In the genomic region with DNA sequence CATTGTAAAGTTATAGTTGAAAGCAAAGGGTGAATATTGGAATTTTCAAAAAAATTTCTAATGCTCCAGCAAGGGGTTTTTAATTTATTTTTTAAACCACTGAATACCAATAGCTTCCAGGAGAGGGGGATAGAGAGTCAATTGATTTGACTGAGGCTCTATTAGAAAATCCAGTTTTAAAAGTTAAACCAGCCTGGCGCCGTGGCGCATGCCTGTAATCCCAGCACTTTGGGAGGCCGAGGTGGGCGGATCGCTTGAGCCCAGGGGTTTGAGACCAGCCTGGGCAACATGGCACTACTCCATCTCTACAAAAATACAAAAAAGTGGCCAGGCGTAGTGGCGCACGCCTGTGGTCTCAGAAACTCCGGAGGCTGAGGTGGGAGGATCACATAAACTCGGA, we compare ENCODE assay signal across 8 cellular contexts.
DNase-seq lines count a peak whose midpoint lies in the region; ATAC-seq and TF ChIP-seq lines count a peak whose summit lies in the region.

No MANE protein-coding gene starts in this region.

- H3K9me3 ChIP-seq in Panc1 (ENCODE audit: control insufficient read depth, insufficient read depth, low read depth, low read length), result peaks cover 19% of the 10 kb centered on the region; the same call in 1 of the 2 replicates
- H3K9me3 ChIP-seq in fibroblast of lung (ENCODE audit: control insufficient read depth, insufficient read depth, low read depth, low read length), result no peaks in the 10 kb centered on the region

- H3K36me3 ChIP-seq in Panc1 (ENCODE audit: control insufficient read depth, insufficient read depth, low read length), result no peaks in the 10 kb centered on the region
- no peaks in the 10 kb centered on the region for H3K36me3 ChIP-seq in fibroblast of lung (ENCODE audit: control insufficient read depth, insufficient read depth, low read length)

- no TSS peak for BruUV-seq in Panc1 (replicated peaks; lab: Mats Ljungman, UMichigan)

- H3K9me3 Mint-ChIP-seq in natural killer cell (no peaks in the 10 kb centered on the region), progenitor cell of endocrine pancreas (ENCODE audit: low read depth) (no peaks in the 10 kb centered on the region)
- no peaks in the 10 kb centered on the region for H3K9me3 Mint-ChIP-seq in natural killer cell treated with Interleukin-12 subunit alpha and Interleukin-12 subunit beta and Interleukin-15 and Interleukin-18, amount 100 ng/mL, for 72 hours

- H3K4me1 Mint-ChIP-seq in natural killer cell (peaks cover 5 to 12% of the 10 kb centered on the region in 2 donors), progenitor cell of endocrine pancreas (ENCODE audit: low read depth) (peaks cover 3% of the 10 kb centered on the region)
- peaks cover 0 to 7% of the 10 kb centered on the region in 2 donors for H3K4me1 Mint-ChIP-seq in natural killer cell treated with Interleukin-12 subunit alpha and Interleukin-12 subunit beta and Interleukin-15 and Interleukin-18, amount 100 ng/mL, for 72 hours (ENCODE audit: low read depth in 2 of 2)

- peak; percentile 72 for TF ChIP-seq CTCF in natural killer cell (IDR thresholded peaks at IDR 0.05)
- peak; percentile 75 for TF ChIP-seq CTCF in Panc1 (IDR thresholded peaks at IDR 0.05)
- TF ChIP-seq CTCF in fibroblast of lung (conservative IDR thresholded peaks at IDR 0.05 in 1 of 2, IDR thresholded peaks at IDR 0.05 in 1 of 2; ENCODE audit: low read depth in 1 of 2, low read length in 2 of 2), result peak; percentile 45 to 54
- peak; percentile 80 for TF ChIP-seq CTCF in progenitor cell of endocrine pancreas (IDR thresholded peaks at IDR 0.05; ENCODE audit: unreplicated experiment)

- H3K4me2 ChIP-seq in fibroblast of lung (ENCODE audit: extremely low read depth, insufficient read depth, low read length), result no peak overlapping the region

- no peak for DNase-seq in natural killer cell
- no peak for DNase-seq in natural killer cell treated with Interleukin-12 subunit alpha and Interleukin-12 subunit beta and Interleukin-15 and Interleukin-18, amount 100 ng/mL, for 72 hours (ENCODE audit: low spot score)
- no peak for DNase-seq in Panc1 (ENCODE audit: low read depth, low spot score)
- peak; percentile 14 to 68 for DNase-seq in fibroblast of lung (ENCODE audit: low read depth in 2 of 2)
- DNase-seq in progenitor cell of endocrine pancreas (ENCODE audit: low spot score, unreplicated experiment), result no peak
- no peak for DNase-seq in Ammon's horn (ENCODE audit: low spot score)

- H3K27ac ChIP-seq in Panc1 (ENCODE audit: low read length) (peak overlapping the region; percentile 82), fibroblast of lung (ENCODE audit: insufficient read depth, low read length) (no peak overlapping the region)

- no peaks in the 10 kb centered on the region for H3K79me2 ChIP-seq in fibroblast of lung (ENCODE audit: control insufficient read depth, insufficient read depth, low read length)

- no peaks in the 10 kb centered on the region for H3K36me3 Mint-ChIP-seq in natural killer cell
- H3K36me3 Mint-ChIP-seq in natural killer cell treated with Interleukin-12 subunit alpha and Interleukin-12 subunit beta and Interleukin-15 and Interleukin-18, amount 100 ng/mL, for 72 hours, result no peaks in the 10 kb centered on the region
- no peaks in the 10 kb centered on the region for H3K36me3 Mint-ChIP-seq in progenitor cell of endocrine pancreas (ENCODE audit: insufficient read depth)

- ATAC-seq in natural killer cell (peak in 1 of 3 donors; percentile 44), Panc1 (no peak), GM21737 (IDR thresholded peaks at IDR 0.05; ENCODE audit: unreplicated experiment) (no peak), HG02642 (IDR thresholded peaks at IDR 0.05; ENCODE audit: poor library complexity, unreplicated experiment) (no peak)
- no peak for ATAC-seq in natural killer cell treated with Interleukin-12 subunit alpha and Interleukin-12 subunit beta and Interleukin-15 and Interleukin-18, amount 100 ng/mL, for 72 hours

- H3K27me3 ChIP-seq in Panc1 (ENCODE audit: control insufficient read depth, insufficient read depth, low read length) (no peaks in the 10 kb centered on the region), fibroblast of lung (ENCODE audit: control insufficient read depth, insufficient read depth, low read length) (no peaks in the 10 kb centered on the region)

- H3K4me1 ChIP-seq in Panc1 (ENCODE audit: control insufficient read depth, insufficient read depth, low read length) (peaks cover 9% of the 10 kb centered on the region), fibroblast of lung (ENCODE audit: control insufficient read depth, extremely low read depth, insufficient read depth, low read length) (peaks cover 4% of the 10 kb centered on the region)

- H3K27ac Mint-ChIP-seq in natural killer cell (no peak overlapping the region), progenitor cell of endocrine pancreas (no peak overlapping the region)
- H3K27ac Mint-ChIP-seq in natural killer cell treated with Interleukin-12 subunit alpha and Interleukin-12 subunit beta and Interleukin-15 and Interleukin-18, amount 100 ng/mL, for 72 hours, result no peak overlapping the region

- POLR2A ChIA-PET in Panc1 (lab: Charles Lee), result interaction anchor here (0.7 kb wide), 1 partner anchor 201 kb away, joined by 3 read pairs; no protein-coding TSS in a partner anchor

- H2AFZ ChIP-seq in fibroblast of lung (ENCODE audit: low read length), result peak overlapping the region; percentile 24

- H3K4me3 ChIP-seq in Panc1 (ENCODE audit: low read depth in 2 of 2, low read length in 2 of 2) (no peak overlapping the region), fibroblast of lung (replicated peaks in 1 of 4; ENCODE audit: control extremely low read depth in 1 of 4, insufficient read depth in 1 of 4, low read depth in 3 of 4, low read length in 4 of 4) (no peak overlapping the region)

- no peak overlapping the region for H3K9ac ChIP-seq in fibroblast of lung (ENCODE audit: insufficient read depth, low read length)

- intact Hi-C loops in natural killer cell (cut with micrococcal nuclease), result no loop called here
- intact Hi-C loops in Panc1 (cut with micrococcal nuclease; ENCODE audit: unreplicated experiment), result no loop called here

- CTCF ChIA-PET in Panc1 (lab: Charles Lee), result interaction anchor here (0.5 to 1.2 kb wide), 3 partner anchors 10 to 608 kb away, joined by 3 to 4 read pairs (median 3); no protein-coding TSS in a partner anchor

- no peaks in the 10 kb centered on the region for H4K20me1 ChIP-seq in fibroblast of lung (ENCODE audit: control insufficient read depth, extremely low read depth, insufficient read depth, low read length)

- H3K27me3 Mint-ChIP-seq in natural killer cell (ENCODE audit: low read depth in 2 of 2) (no peaks in the 10 kb centered on the region), progenitor cell of endocrine pancreas (peaks cover 3% of the 10 kb centered on the region)
- H3K27me3 Mint-ChIP-seq in natural killer cell treated with Interleukin-12 subunit alpha and Interleukin-12 subunit beta and Interleukin-15 and Interleukin-18, amount 100 ng/mL, for 72 hours, result no peaks in the 10 kb centered on the region

- in situ Hi-C loops in Panc1 (cut with HindIII; ENCODE audit: low pct_unique_long_range_greater_than_20kb, low sequenced_read_pairs), result no loop called here

- no peak overlapping the region for H3K4me3 Mint-ChIP-seq in natural killer cell
- H3K4me3 Mint-ChIP-seq in natural killer cell treated with Interleukin-12 subunit alpha and Interleukin-12 subunit beta and Interleukin-15 and Interleukin-18, amount 100 ng/mL, for 72 hours, result no peak overlapping the region
- no peak overlapping the region for H3K4me3 Mint-ChIP-seq in progenitor cell of endocrine pancreas (ENCODE audit: low read depth)

Comparison
In these comparisons a context has a peak if more than half of its experiments do, and no peak if none do; other contexts are left out.
1. DNase-seq: peak in fibroblast of lung (2 of 2); none in natural killer cell (single experiment), natural killer cell treated with Interleukin-12 subunit alpha and Interleukin-12 subunit beta and Interleukin-15 and Interleukin-18, amount 100 ng/mL, for 72 hours (single experiment), Panc1 (single experiment), progenitor cell of endocrine pancreas (single experiment) and Ammon's horn (single experiment).
2. Peak in every context shown above with its lines, with median percentiles within 50 percentile points of each other: CTCF ChIP-seq.